Comparison of ENCODE assay signal across 8 cellular contexts in genomic region chr5:14582797-14583137, GRCh38. TPM values are rescaled to one million over a fixed set of nuclear protein-coding genes. Genes with fewer than 3 reads are reported as not detected.
A peak's percentile ranks its signal among the peaks of the same experiment; 100 is the strongest.
DNase-seq lines count a peak whose midpoint lies in the region; ATAC-seq, FAIRE-seq and TF ChIP-seq lines count a peak whose summit lies in the region.

No MANE protein-coding gene starts in this region.

- peak overlapping the region; percentile 77 for H3K4me3 Mint-ChIP-seq in astrocyte (ENCODE audit: unreplicated experiment)

- peak in 3 of 9 donors; percentile 8 to 13 (median 9) for TF ChIP-seq CTCF in heart right ventricle (IDR thresholded peaks at IDR 0.05)
- TF ChIP-seq CTCF in right atrium auricular region (IDR thresholded peaks at IDR 0.05), result no peak
- TF ChIP-seq CTCF in astrocyte (IDR thresholded peaks at IDR 0.05; ENCODE audit: insufficient read depth, low read depth, low read length), result no peak
- no peak for TF ChIP-seq CTCF in lower lobe of right lung (IDR thresholded peaks at IDR 0.05)
- no peak for TF ChIP-seq CTCF in vagina (IDR thresholded peaks at IDR 0.05)

- H3K9me3 ChIP-seq in heart right ventricle (no peaks in the 10 kb centered on the region), right atrium auricular region (no peaks in the 10 kb centered on the region), astrocyte (ENCODE audit: insufficient read depth, low read depth, low read length) (no peaks in the 10 kb centered on the region), lower lobe of right lung (no peaks in the 10 kb centered on the region), vagina (no peaks in the 10 kb centered on the region)

- no peaks in the 10 kb centered on the region for H3K36me3 Mint-ChIP-seq in astrocyte (ENCODE audit: low read depth, unreplicated experiment)

- H3K27ac ChIP-seq in heart right ventricle (peak overlapping the region in 1 of 10 donors; percentile 94), right atrium auricular region (no peak overlapping the region), astrocyte (ENCODE audit: low read depth, low read length) (no peak overlapping the region), lower lobe of right lung (peak overlapping the region; percentile 95), vagina (peak overlapping the region; percentile 55)

- H2AFZ ChIP-seq in astrocyte (ENCODE audit: low read depth, low read length), result no peak overlapping the region

- peak overlapping the region in 9 of 10 donors; percentile 60 to 84 (median 68) for H3K4me3 ChIP-seq in heart right ventricle
- peak overlapping the region in 1 of 2 donors; percentile 80 for H3K4me3 ChIP-seq in right atrium auricular region
- no peak overlapping the region for H3K4me3 ChIP-seq in astrocyte (ENCODE audit: insufficient read depth, low read depth, low read length)
- H3K4me3 ChIP-seq in lower lobe of right lung, result peak overlapping the region; percentile 83
- peak overlapping the region; percentile 76 to 95 for H3K4me3 ChIP-seq in vagina

- H3K79me2 ChIP-seq in astrocyte (ENCODE audit: insufficient read depth, low read length), result no peaks in the 10 kb centered on the region

- 37 to 42% methylated on average over 9 of the region's 9 CpGs for WGBS in heart right ventricle, 2 donors

- H4K20me1 ChIP-seq in astrocyte (ENCODE audit: insufficient read depth, low read length), result no peaks in the 10 kb centered on the region

- H3K4me2 ChIP-seq in astrocyte (ENCODE audit: low read length), result peak overlapping the region; percentile 88

- peaks cover 2% of the 10 kb centered on the region for H3K9me3 Mint-ChIP-seq in astrocyte (ENCODE audit: unreplicated experiment)

- no peak for TF ChIP-seq POLR2A in vagina (IDR thresholded peaks at IDR 0.05)

- H3K4me1 Mint-ChIP-seq in astrocyte (ENCODE audit: low read depth, unreplicated experiment), result no peaks in the 10 kb centered on the region

- intact Hi-C loops in heart right ventricle (cut with DNase I) (loop anchor here in 1 of 10 donors (10.0 kb wide), 1 partner anchor 178 kb away; no protein-coding TSS in a partner anchor), lower lobe of right lung (cut with DNase I) (no loop called here), vagina (cut with DNase I) (no loop called here)

- H3K4me1 ChIP-seq in heart right ventricle, result peaks cover 0 to 70% (median 14%) of the 10 kb centered on the region in 9 donors
- H3K4me1 ChIP-seq in right atrium auricular region, result peaks cover 0 to 24% of the 10 kb centered on the region in 2 donors
- no peaks in the 10 kb centered on the region for H3K4me1 ChIP-seq in astrocyte (ENCODE audit: insufficient read depth, low read length)
- peaks cover 48% of the 10 kb centered on the region for H3K4me1 ChIP-seq in lower lobe of right lung
- H3K4me1 ChIP-seq in vagina, result peaks cover 24% of the 10 kb centered on the region

- H3K27ac Mint-ChIP-seq in astrocyte (ENCODE audit: unreplicated experiment), result no peak overlapping the region

- no peak for FAIRE-seq in astrocyte (lab: Jason Lieb, UNC)

- DNase-seq in heart right ventricle (no peak), right atrium auricular region (ENCODE audit: low spot score) (no peak), astrocyte (ENCODE audit: low read depth) (no peak), lower lobe of right lung (peak; percentile 47), vagina (ENCODE audit: extremely low spot score in 2 of 2) (no peak), H4 (ENCODE audit: low spot score) (no peak)

- H3K36me3 ChIP-seq in heart right ventricle (no peaks in the 10 kb centered on the region), right atrium auricular region (no peaks in the 10 kb centered on the region), astrocyte (ENCODE audit: insufficient read depth, low read length) (no peaks in the 10 kb centered on the region), lower lobe of right lung (no peaks in the 10 kb centered on the region), vagina (no peaks in the 10 kb centered on the region)

- H3K9ac ChIP-seq in astrocyte (ENCODE audit: low read length), result no peak overlapping the region

- ATAC-seq in heart right ventricle (peak in 1 of 8 donors; percentile 16), lower lobe of right lung (no peak), GM18861 (IDR thresholded peaks at IDR 0.05; ENCODE audit: unreplicated experiment) (no peak), GM18502 (IDR thresholded peaks at IDR 0.05; ENCODE audit: poor library complexity, unreplicated experiment) (no peak)

- peaks cover 42% of the 10 kb centered on the region for H3K27me3 Mint-ChIP-seq in astrocyte (ENCODE audit: low read depth, unreplicated experiment)

- H3K27me3 ChIP-seq in heart right ventricle, result peaks cover 0 to 23% (median 11%) of the 10 kb centered on the region in 7 donors
- no peaks in the 10 kb centered on the region for H3K27me3 ChIP-seq in right atrium auricular region
- H3K27me3 ChIP-seq in astrocyte (ENCODE audit: insufficient read depth, low read length), result peaks cover 37% of the 10 kb centered on the region
- peaks cover 13% of the 10 kb centered on the region for H3K27me3 ChIP-seq in lower lobe of right lung (ENCODE audit: low read depth)
- no peaks in the 10 kb centered on the region for H3K27me3 ChIP-seq in vagina

RNA-seq across cellular contexts. Expression of gene OTULINL, which starts 1.2 kb away (rescaled TPM):
- total RNA-seq in heart right ventricle, result 1 to 10 TPM in 7 of 10 donors, under 1 TPM in 3; 0.80 to 9.5 (median 1.9) TPM
- 1 to 10 TPM in 1 of 2 donors, under 1 TPM in 1; 0.29 to 1.0 TPM for polyA plus RNA-seq in heart right ventricle
- total RNA-seq in right atrium auricular region, result 1 to 10 TPM; 1.6 to 2.1 TPM
- total RNA-seq in astrocyte, result 2.8 and 4.7 TPM in 2 replicates
- total RNA-seq in lower lobe of right lung, result 79.3 TPM
- total RNA-seq in vagina, result 8.8 TPM
- total RNA-seq in H4 (2014; rRNA removed; shearing (Covaris generic)), result 1.1 and 1.2 TPM in 2 replicates

Comparison
In these comparisons a context has a peak if more than half of its experiments do, and no peak if none do; other contexts are left out.
1. H3K27ac ChIP-seq: peak in lower lobe of right lung (single experiment) and vagina (single experiment); none in right atrium auricular region (0 of 2) and astrocyte (single experiment).